ENCODE assay signal across 8 cellular contexts in the genomic region with DNA sequence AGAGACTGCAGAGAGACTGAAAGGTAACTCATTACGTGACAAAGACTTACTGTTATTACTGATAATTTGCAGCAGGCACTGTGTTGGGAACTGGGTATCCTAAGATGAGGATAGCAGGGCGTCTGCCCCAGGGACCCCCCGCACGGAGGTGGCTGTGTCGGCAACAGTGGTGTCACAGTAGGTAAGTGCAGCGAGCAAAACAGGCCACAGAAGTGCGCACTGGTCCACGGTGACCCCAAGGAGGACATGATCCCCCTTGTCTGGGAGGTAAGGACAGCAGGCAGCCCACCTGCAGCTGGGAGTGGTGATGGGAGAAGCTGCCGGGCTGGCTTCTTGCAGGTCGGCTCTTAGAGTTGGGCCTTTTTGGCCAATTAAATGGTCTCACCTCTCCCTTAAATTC.
A peak's percentile ranks its signal among the peaks of the same experiment; 100 is the strongest.
DNase-seq lines count a peak whose midpoint lies in the region; ATAC-seq and TF ChIP-seq lines count a peak whose summit lies in the region.

No MANE protein-coding gene starts in this region.

- H3K9me3 ChIP-seq in CD8-positive, alpha-beta memory T cell (ENCODE audit: low read length), result no peaks in the 10 kb centered on the region
- H3K9me3 ChIP-seq in trophoblast cell (ENCODE audit: insufficient read depth, low read depth, low read length), result peaks cover 5% of the 10 kb centered on the region

- peak overlapping the region; percentile 8 for H3K4me3 ChIP-seq in CD8-positive, alpha-beta memory T cell (ENCODE audit: low read length)
- H3K4me3 ChIP-seq in NB4 (ENCODE audit: low read depth, low read length) (peak overlapping the region; percentile 34), trophoblast cell (ENCODE audit: low read depth, low read length) (no peak overlapping the region)

- POLR2A ChIA-PET in CD8-positive, alpha-beta memory T cell (lab: Charles Lee), result interaction anchor here (0.6 to 1.3 kb wide), 4 partner anchors 79 to 271 kb away, joined by 3 to 11 read pairs (median 4); no protein-coding TSS in a partner anchor

- peak in 1 of 5 donors; percentile 7 for DNase-seq in CD8-positive, alpha-beta memory T cell
- DNase-seq in NB4 (ENCODE audit: low read depth) (no peak), trophoblast cell (no peak), DMS53 (lab: John Stamatoyannopoulos, UW) (no peak), NOMO-1 (lab: John Stamatoyannopoulos, UW; ENCODE audit: unreplicated experiment in 2 of 2) (no peak)
- no peak for DNase-seq in effector memory CD8-positive, alpha-beta T cell

- H3K9ac ChIP-seq in trophoblast cell (ENCODE audit: low read length), result peak overlapping the region; percentile 64

- no peaks in the 10 kb centered on the region for H3K9me3 Mint-ChIP-seq in CD8-positive, alpha-beta memory T cell
- H3K9me3 Mint-ChIP-seq in effector memory CD8-positive, alpha-beta T cell, result no peaks in the 10 kb centered on the region

- TF ChIP-seq CTCF in NB4 (IDR thresholded peaks at IDR 0.05; ENCODE audit: low read depth, low read length), result no peak

- H3K79me2 ChIP-seq in trophoblast cell (ENCODE audit: control insufficient read depth, insufficient read depth, low read length, poor library complexity), result no peaks in the 10 kb centered on the region

- H3K14ac ChIP-seq in trophoblast cell (ENCODE audit: low read length), result no peak overlapping the region

- peak overlapping the region; percentile 50 to 96 (median 90) for H3K27ac Mint-ChIP-seq in CD8-positive, alpha-beta memory T cell
- H3K27ac Mint-ChIP-seq in effector memory CD8-positive, alpha-beta T cell, result peak overlapping the region; percentile 87 to 88

- no peak overlapping the region for H3K18ac ChIP-seq in trophoblast cell (ENCODE audit: low read length)

- peak overlapping the region; percentile 55 for H2AFZ ChIP-seq in trophoblast cell (ENCODE audit: insufficient read depth, low read length, poor library complexity)

- no peaks in the 10 kb centered on the region for H3K36me3 Mint-ChIP-seq in CD8-positive, alpha-beta memory T cell
- H3K36me3 Mint-ChIP-seq in effector memory CD8-positive, alpha-beta T cell (ENCODE audit: insufficient read depth), result peaks cover 3% of the 10 kb centered on the region

- H3K4ac ChIP-seq in trophoblast cell (ENCODE audit: low read depth, low read length), result no peak overlapping the region

- no peaks in the 10 kb centered on the region for H3K79me1 ChIP-seq in trophoblast cell (ENCODE audit: low read length)

- H4K8ac ChIP-seq in trophoblast cell (ENCODE audit: low read depth, low read length), result peak overlapping the region; percentile 0

- peaks cover 16% of the 10 kb centered on the region for H3K4me1 ChIP-seq in CD8-positive, alpha-beta memory T cell (ENCODE audit: insufficient read depth, low read length)
- H3K4me1 ChIP-seq in trophoblast cell (ENCODE audit: control insufficient read depth in 1 of 2, insufficient read depth in 2 of 2, low read length in 2 of 2), result peaks cover 5 to 15% of the 10 kb centered on the region in 2 experiments

- no peaks in the 10 kb centered on the region for H3K36me3 ChIP-seq in CD8-positive, alpha-beta memory T cell (ENCODE audit: insufficient read depth, low read length)
- no peaks in the 10 kb centered on the region for H3K36me3 ChIP-seq in trophoblast cell (ENCODE audit: control insufficient read depth in 1 of 2, insufficient read depth in 2 of 2, low read length in 2 of 2)

- H3K23ac ChIP-seq in trophoblast cell (ENCODE audit: low read length), result peak overlapping the region; percentile 42

- H2AK5ac ChIP-seq in trophoblast cell (ENCODE audit: low read length), result no peak overlapping the region

- H3K4me2 ChIP-seq in trophoblast cell (ENCODE audit: low read length), result peak overlapping the region; percentile 48

- no peak for ATAC-seq in effector memory CD8-positive, alpha-beta T cell (replicated peaks)
- no peak for ATAC-seq in GM19455 (IDR thresholded peaks at IDR 0.05; ENCODE audit: unreplicated experiment)
- ATAC-seq in GM19035 (IDR thresholded peaks at IDR 0.05; ENCODE audit: unreplicated experiment), result no peak

- peaks cover 2 to 19% of the 10 kb centered on the region in 2 donors for H3K27me3 Mint-ChIP-seq in CD8-positive, alpha-beta memory T cell
- peaks cover 18 to 28% of the 10 kb centered on the region in 2 donors for H3K27me3 Mint-ChIP-seq in effector memory CD8-positive, alpha-beta T cell

- no peak overlapping the region for H4K91ac ChIP-seq in trophoblast cell (ENCODE audit: low read depth, low read length)

- CTCF ChIA-PET in CD8-positive, alpha-beta memory T cell (lab: Charles Lee), result interaction anchor here (0.9 kb wide), 1 partner anchor 86 kb away, joined by 3 read pairs; no protein-coding TSS in a partner anchor

- no CpG with 5 or more reads among the region's 10 CpGs for WGBS in trophoblast cell (ENCODE audit: extremely low coverage, insufficient coverage, insufficient read length)

- H2BK5ac ChIP-seq in trophoblast cell (ENCODE audit: low read depth, low read length, poor library complexity), result no peak overlapping the region

- H2BK120ac ChIP-seq in trophoblast cell (ENCODE audit: insufficient read depth, low read length, poor library complexity), result no peak overlapping the region

- H3K27ac ChIP-seq in CD8-positive, alpha-beta memory T cell (ENCODE audit: low read depth, low read length), result no peak overlapping the region
- no peak overlapping the region for H3K27ac ChIP-seq in trophoblast cell (ENCODE audit: low read depth, low read length)

- peak overlapping the region in 6 of 7 donors; percentile 82 to 91 (median 85) for H3K4me3 Mint-ChIP-seq in CD8-positive, alpha-beta memory T cell
- H3K4me3 Mint-ChIP-seq in effector memory CD8-positive, alpha-beta T cell, result peak overlapping the region; percentile 83 to 84

- no peak for TF ChIP-seq POLR2A in NB4 (IDR thresholded peaks at IDR 0.05; ENCODE audit: extremely low read depth, insufficient read length)

- H3K4me1 Mint-ChIP-seq in CD8-positive, alpha-beta memory T cell, result peaks cover 27 to 33% (median 30%) of the 10 kb centered on the region in 3 donors
- H3K4me1 Mint-ChIP-seq in effector memory CD8-positive, alpha-beta T cell (ENCODE audit: low read depth in 2 of 2), result peaks cover 26 to 27% of the 10 kb centered on the region in 2 donors

- no peak overlapping the region for H4K12ac ChIP-seq in trophoblast cell (ENCODE audit: low read depth, low read length)

- no peak overlapping the region for H2BK12ac ChIP-seq in trophoblast cell (ENCODE audit: low read length)

- peaks cover 5% of the 10 kb centered on the region for H3K27me3 ChIP-seq in CD8-positive, alpha-beta memory T cell (ENCODE audit: insufficient read depth, low read length, poor library complexity, severe bottlenecking)
- no peaks in the 10 kb centered on the region for H3K27me3 ChIP-seq in trophoblast cell (ENCODE audit: insufficient read depth, low read length)
